8 cellular contexts compared by ENCODE assay signal in the genomic region with DNA sequence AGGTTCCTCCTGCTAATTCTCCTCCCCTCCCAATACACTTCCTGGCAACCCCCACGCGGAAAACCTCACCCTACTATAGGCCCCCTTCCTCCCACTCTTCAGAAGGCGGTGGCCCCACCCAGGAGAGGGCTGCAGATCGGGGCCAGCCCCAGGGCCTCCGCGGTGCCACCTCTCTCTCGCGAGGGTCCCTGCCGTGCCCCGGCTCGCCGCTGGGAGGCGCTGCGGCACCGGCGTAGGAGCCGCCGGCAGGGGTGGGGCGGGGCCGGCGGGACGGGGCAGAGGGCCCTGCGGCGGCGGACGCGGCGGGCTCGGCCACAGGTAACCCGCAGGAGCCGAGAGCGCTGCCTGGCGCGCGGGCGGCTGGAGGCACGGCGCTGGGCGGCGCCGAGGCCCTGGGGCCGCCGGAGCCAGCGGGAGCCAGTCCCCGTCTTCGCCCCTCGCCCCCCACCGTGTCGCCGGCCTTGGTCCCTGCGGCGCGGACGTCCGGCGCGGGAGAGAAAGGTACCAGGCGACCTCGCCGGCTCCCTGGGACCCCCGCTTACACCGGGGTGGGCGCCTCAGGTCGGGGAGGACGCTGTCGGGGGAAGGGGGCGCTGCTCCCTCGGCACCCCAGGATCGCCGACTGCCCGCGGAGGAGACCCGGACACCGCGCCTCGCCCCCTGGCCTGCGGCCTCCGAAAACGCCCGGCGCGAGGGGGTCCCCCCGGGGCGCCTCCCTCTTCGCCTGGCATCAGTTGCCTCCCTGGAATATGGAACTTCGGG. TPM values are rescaled to one million over a fixed set of nuclear protein-coding genes. Genes with fewer than 3 reads are reported as not detected.
A peak's percentile ranks its signal among the peaks of the same experiment; 100 is the strongest.
DNase-seq lines count a peak whose midpoint lies in the region; ATAC-seq and TF ChIP-seq lines count a peak whose summit lies in the region.

TSS of gene ANKRD6 (plus strand) at position 278 of the 762 bp plus-strand sequence. CDS start 133,825 bp downstream, outside the sequence.

- DNase-seq in AML-193 (lab: John Stamatoyannopoulos, UW) (peak; percentile 74 to 81), NCI-H69 (lab: John Stamatoyannopoulos, UW) (peak; percentile 94), endodermal cell (peak; percentile 92), midbrain (lab: John Stamatoyannopoulos, UW) (peak; percentile 70)
- DNase-seq in activated CD8-positive, alpha-beta memory T cell treated with anti-CD3 and anti-CD28 coated beads for 4 hours (ENCODE audit: low read depth in 2 of 2): peak; percentile 70 to 71
- DNase-seq in stimulated activated CD8-positive, alpha-beta memory T cell treated with anti-CD3 and anti-CD28 coated beads, Interleukin-2, amount 100 ng/mL, for 48 hours (ENCODE audit: low read depth in 2 of 2): peak; percentile 78 to 83

- peaks cover 39% of the 10 kb centered on the region for H3K4me1 Mint-ChIP-seq in endodermal cell

- peak within 1 kb of the TSS; percentile 83 for H3K4me3 Mint-ChIP-seq in endodermal cell

- H3K9me3 ChIP-seq in endodermal cell (ENCODE audit: control insufficient read depth, low read length): no peaks in the 10 kb centered on the region

- H3K27me3 ChIP-seq in endodermal cell (ENCODE audit: control insufficient read depth, insufficient read depth, low read length, poor library complexity, severe bottlenecking): no peaks in the 10 kb centered on the region

- peak within 1 kb of the TSS; percentile 87 for H3K9ac ChIP-seq in endodermal cell (ENCODE audit: extremely low read depth, low read length, poor library complexity, severe bottlenecking)

- H3K27ac Mint-ChIP-seq in endodermal cell: peak within 1 kb of the TSS; percentile 85

- TF ChIP-seq CTCF in endodermal cell (conservative IDR thresholded peaks at IDR 0.05): peak; percentile 91

- H3K36me3 Mint-ChIP-seq in endodermal cell (ENCODE audit: low read depth): peaks cover 2% of the 10 kb centered on the region

- H3K36me3 ChIP-seq in endodermal cell (ENCODE audit: control insufficient read depth, insufficient read depth, low read length): peaks cover 10% of the 10 kb centered on the region

- peak; percentile 93 for ATAC-seq in GM18909 (IDR thresholded peaks at IDR 0.05; ENCODE audit: poor library complexity, unreplicated experiment)
- ATAC-seq in HG03139 (IDR thresholded peaks at IDR 0.05; ENCODE audit: unreplicated experiment): peak; percentile 83

- H3K4me3 ChIP-seq in endodermal cell (ENCODE audit: low read length): peak within 1 kb of the TSS; percentile 88

- H3K9me3 Mint-ChIP-seq in endodermal cell: no peaks in the 10 kb centered on the region

- peaks cover 4% of the 10 kb centered on the region for H3K4me1 ChIP-seq in endodermal cell (ENCODE audit: control insufficient read depth, insufficient read depth, low read length)

- H3K27me3 Mint-ChIP-seq in endodermal cell (ENCODE audit: insufficient read depth): peaks cover 43% of the 10 kb centered on the region

- H3K27ac ChIP-seq in endodermal cell (ENCODE audit: low read depth, low read length): no peak within 1 kb of the TSS

- 0% methylated on average over 15 to 86 of the region's 86 CpGs for WGBS in endodermal cell (ENCODE audit: insufficient coverage in 1 of 2, insufficient read length in 1 of 2), 2 experiments

RNA-seq across cellular contexts. Expression of gene ANKRD6, which starts in this region (rescaled TPM):
- total RNA-seq in endodermal cell: 100 to 1,000 TPM in 1 of 2 donors, 10 to 100 TPM in 1; 88.7 to 110 TPM
- polyA plus RNA-seq in endodermal cell (2013, experiment 1 of 2): 31.9 TPM
- 33.9 TPM for polyA plus RNA-seq in endodermal cell (2013, experiment 2 of 2)
